10 cellular contexts compared by ENCODE assay signal in the genomic region with DNA sequence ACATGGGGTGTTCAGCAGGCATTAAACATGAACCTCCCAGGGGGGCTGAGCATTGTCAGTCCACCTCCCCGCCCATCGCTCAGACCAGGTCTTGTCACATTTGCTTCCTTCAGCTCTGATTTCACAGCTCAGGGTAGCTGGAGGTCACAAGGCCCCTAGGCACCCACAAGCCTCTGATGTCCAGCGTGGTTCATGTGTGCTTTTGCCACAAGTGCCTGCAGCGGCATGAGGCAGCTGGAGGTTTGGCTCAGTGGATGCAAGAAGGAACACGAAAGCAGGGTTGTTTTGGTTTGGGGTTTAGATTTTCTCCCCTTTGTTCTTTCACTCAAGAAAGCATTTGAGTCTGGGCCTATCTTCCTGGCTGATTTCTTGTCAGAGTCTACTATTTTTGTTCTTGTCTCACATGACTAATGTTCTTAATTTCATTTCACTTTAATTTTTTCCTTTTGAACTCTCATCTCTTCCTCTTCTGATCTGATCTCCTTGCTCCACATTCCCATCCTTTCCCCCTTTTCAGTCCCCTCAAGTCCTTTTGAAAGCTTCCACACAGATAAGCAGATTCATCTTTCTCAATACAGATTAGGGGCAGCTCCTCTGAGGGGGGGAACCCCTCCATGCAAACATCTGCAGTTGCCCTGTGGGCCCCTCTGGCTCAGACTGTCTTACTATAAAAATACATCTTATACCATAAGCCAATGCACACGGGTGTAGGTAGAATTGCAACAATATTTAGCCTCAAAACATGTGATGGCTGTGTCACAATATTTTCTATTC.
DNase-seq lines count a peak whose midpoint lies in the region; ATAC-seq, FAIRE-seq and TF ChIP-seq lines count a peak whose summit lies in the region.
"Had no signal": no experiment of that assay in that cellular context is flagged by ENCODE, and none has a peak within 500 bp of the region (broad histone marks: within the 10 kb centered on the region; RNA-seq: fewer than 3 reads in every experiment).

No MANE protein-coding gene starts in this region.

- no peaks in the 10 kb centered on the region for H3K9me3 Mint-ChIP-seq in CD8-positive, alpha-beta T cell
- no peaks in the 10 kb centered on the region for H3K9me3 Mint-ChIP-seq in effector memory CD8-positive, alpha-beta T cell

- H3K4me3 ChIP-seq in CD8-positive, alpha-beta T cell (ENCODE audit: low read depth, low read length), result no peak overlapping the region

- peak overlapping the region; percentile 16 for H3K27ac ChIP-seq in CD8-positive, alpha-beta T cell (ENCODE audit: low read depth, low read length)

- in situ Hi-C loops in ACHN (cut with HindIII; ENCODE audit: low pct_ligation_motif_present, low pct_unique_long_range_greater_than_20kb, low sequenced_read_pairs), result no loop called here

- H3K36me3 ChIP-seq in CD8-positive, alpha-beta T cell (ENCODE audit: insufficient read depth, low read length), result no peaks in the 10 kb centered on the region

- ATAC-seq in CD8-positive, alpha-beta T cell, result peak; percentile 77
- ATAC-seq in GM19463 (IDR thresholded peaks at IDR 0.05; ENCODE audit: unreplicated experiment), result peak; percentile 40
- ATAC-seq in HG03442 (IDR thresholded peaks at IDR 0.05; ENCODE audit: unreplicated experiment), result peak; percentile 39
- ATAC-seq in effector memory CD8-positive, alpha-beta T cell (replicated peaks), result peak; percentile 26

- intact Hi-C loops in CD8-positive, alpha-beta T cell (cut with DNase I, micrococcal nuclease), result loop anchor here in 1 of 2 experiments (1.0 to 10.0 kb wide), 2 partner anchors 9 to 215 kb away; a partner anchor contains a TSS

- peaks cover 60% of the 10 kb centered on the region for H3K4me1 ChIP-seq in CD8-positive, alpha-beta T cell (ENCODE audit: insufficient read depth, low read length)

- no peak for TF ChIP-seq POLR2A in H54 (IDR thresholded peaks at IDR 0.05; ENCODE audit: low read depth, low read length)

- CTCF ChIA-PET in CD8-positive, alpha-beta T cell (lab: Charles Lee), result interaction anchor here (1.3 to 1.6 kb wide), 3 partner anchors 9 to 81 kb away, joined by 3 to 8 read pairs (median 4); no protein-coding TSS in a partner anchor

- H3K27me3 Mint-ChIP-seq in CD8-positive, alpha-beta T cell (ENCODE audit: low read depth), result no peaks in the 10 kb centered on the region
- no peaks in the 10 kb centered on the region for H3K27me3 Mint-ChIP-seq in effector memory CD8-positive, alpha-beta T cell

- no peaks in the 10 kb centered on the region for H3K9me3 ChIP-seq in CD8-positive, alpha-beta T cell (ENCODE audit: low read length)

- POLR2A ChIA-PET in CD8-positive, alpha-beta T cell (lab: Charles Lee), result interaction anchor here (0.9 to 5.7 kb wide), 5 partner anchors 12 to 159 kb away, joined by 3 to 65 read pairs (median 3); no protein-coding TSS in a partner anchor

- peak overlapping the region; percentile 60 for H3K4me3 Mint-ChIP-seq in CD8-positive, alpha-beta T cell
- H3K4me3 Mint-ChIP-seq in effector memory CD8-positive, alpha-beta T cell, result peak overlapping the region in 1 of 2 donors; percentile 39

- peak overlapping the region; percentile 95 for H3K27ac Mint-ChIP-seq in CD8-positive, alpha-beta T cell
- H3K27ac Mint-ChIP-seq in effector memory CD8-positive, alpha-beta T cell, result peak overlapping the region in 1 of 2 donors; percentile 67

- H3K36me3 Mint-ChIP-seq in CD8-positive, alpha-beta T cell, result no peaks in the 10 kb centered on the region
- H3K36me3 Mint-ChIP-seq in effector memory CD8-positive, alpha-beta T cell (ENCODE audit: insufficient read depth), result no peaks in the 10 kb centered on the region

- no peak for FAIRE-seq in H54 (lab: Jason Lieb, UNC)
- FAIRE-seq: urothelium cell line had no signal

- peak in 6 of 7 experiments; percentile 18 to 71 (median 41) for DNase-seq in CD8-positive, alpha-beta T cell
- no peak for DNase-seq in effector memory CD8-positive, alpha-beta T cell
- DNase-seq in A172 (ENCODE audit: low spot score) (no peak), DMS 273 (lab: John Stamatoyannopoulos, UW; ENCODE audit: unreplicated experiment) (no peak), ACHN (no peak), H54 (ENCODE audit: insufficient read length, low spot score) (no peak)
- DNase-seq: EL had no signal

- no peaks in the 10 kb centered on the region for H3K27me3 ChIP-seq in CD8-positive, alpha-beta T cell (ENCODE audit: insufficient read depth, low read length)

- TF ChIP-seq CTCF in CD8-positive, alpha-beta T cell (IDR thresholded peaks at IDR 0.05), result no peak

- peaks cover 66% of the 10 kb centered on the region for H3K4me1 Mint-ChIP-seq in CD8-positive, alpha-beta T cell (ENCODE audit: low read depth)
- H3K4me1 Mint-ChIP-seq in effector memory CD8-positive, alpha-beta T cell (ENCODE audit: low read depth in 2 of 2), result peaks cover 4% of the 10 kb centered on the region in 2 donors

Comparison
In these comparisons a context has a peak if more than half of its experiments do, and no peak if none do; other contexts are left out.
1. ATAC-seq: peak in every context shown above with its lines; median percentile 77 in CD8-positive, alpha-beta T cell; 40 in GM19463; 39 in HG03442; 26 in effector memory CD8-positive, alpha-beta T cell.
2. DNase-seq: peak in CD8-positive, alpha-beta T cell (6 of 7); none in effector memory CD8-positive, alpha-beta T cell (0 of 3), A172 (single experiment), DMS 273 (single experiment), ACHN (single experiment) and H54 (single experiment).